ENCODE assay signal across 22 cellular contexts in the genomic region with DNA sequence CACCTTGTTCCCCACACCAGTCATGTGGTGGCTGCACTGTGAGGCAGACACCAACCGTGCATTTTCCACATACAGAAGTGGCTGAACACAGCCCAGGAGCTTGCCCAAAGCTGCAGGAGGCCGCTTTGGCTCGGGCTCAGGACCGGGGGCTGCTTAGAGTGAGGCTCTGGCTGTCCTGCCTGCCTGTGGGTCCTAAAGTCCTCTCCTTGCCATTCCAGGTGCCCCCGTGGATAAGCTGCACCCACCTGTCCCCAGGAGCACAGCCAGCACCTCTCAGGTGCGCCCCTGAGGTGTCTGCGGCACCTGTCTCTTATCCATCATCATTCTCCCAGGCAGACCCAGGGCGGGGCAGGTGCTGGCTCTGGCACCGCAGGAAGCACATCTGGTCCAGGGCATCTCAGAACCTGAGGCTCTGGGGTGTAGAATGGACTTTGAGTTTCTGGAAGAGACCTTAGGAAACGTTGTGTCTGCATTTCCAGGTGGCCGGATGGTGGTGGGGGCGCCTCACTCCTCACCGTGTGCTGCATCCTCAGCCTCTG.
"Had no signal": no experiment of that assay in that cellular context is flagged by ENCODE, and none has a peak within 500 bp of the region (broad histone marks: within the 10 kb centered on the region; RNA-seq: fewer than 3 reads in every experiment).

No MANE protein-coding gene starts in this region.

- H3K4me3 Mint-ChIP-seq: activated CD4-positive, alpha-beta memory T cell treated with anti-CD3 and anti-CD28 coated beads, Interleukin-2, amount 10 ng/mL, durations not matched to agents 7 days and 5 days; activated CD4-positive, alpha-beta T cell treated with anti-CD3 and anti-CD28 coated beads for 36 hours; activated naive CD4-positive, alpha-beta T cell treated with anti-CD3 and anti-CD28 coated beads, Interleukin-2, amount 50 U/mL, for 24 hours; activated T-cell treated with anti-CD3 and anti-CD28 coated beads, Interleukin-2, amount 50 U/mL, for 24 hours; activated T-helper 1 cell treated with anti-CD3 and anti-CD28 coated beads, Interleukin-12 subunit alpha, Interleukin-12 subunit beta, Interleukin-2, Interleukin-4 antibody, amounts not matched to agents 30 ng/mL and 10 ng/mL and 1 ng/mL, durations not matched to agents 14 hours and 24 hours and 36 hours; T-cell had no signal

- ATAC-seq: activated CD4-positive, alpha-beta T cell treated with anti-CD3 and anti-CD28 coated beads for 36 hours; T-cell had no signal

- H3K9me3 Mint-ChIP-seq: activated CD4-positive, alpha-beta memory T cell treated with anti-CD3 and anti-CD28 coated beads, Interleukin-2, amount 10 ng/mL, durations not matched to agents 7 days and 5 days; activated naive CD4-positive, alpha-beta T cell treated with anti-CD3 and anti-CD28 coated beads, Interleukin-2, amount 50 U/mL, for 24 hours; activated T-cell treated with anti-CD3 and anti-CD28 coated beads, Interleukin-2, amount 50 U/mL, for 24 hours; activated T-helper 1 cell treated with anti-CD3 and anti-CD28 coated beads, Interleukin-12 subunit alpha, Interleukin-12 subunit beta, Interleukin-2, Interleukin-4 antibody, amounts not matched to agents 30 ng/mL and 10 ng/mL and 1 ng/mL, durations not matched to agents 14 hours and 24 hours and 36 hours; T-cell had no signal

- H3K36me3 Mint-ChIP-seq: activated naive CD4-positive, alpha-beta T cell treated with anti-CD3 and anti-CD28 coated beads, Interleukin-2, amount 50 U/mL, for 24 hours; T-cell had no signal

- DNase-seq: activated CD4-positive, alpha-beta memory T cell treated with anti-CD3 and anti-CD28 coated beads, Interleukin-2, amount 10 ng/mL, durations not matched to agents 7 days and 5 days; activated CD4-positive, alpha-beta T cell treated with anti-CD3 and anti-CD28 coated beads for 36 hours; activated CD4-positive, alpha-beta T cell treated with anti-CD3 and anti-CD28 coated beads, Interleukin-2, amount 50 U/mL, for 1 hour; activated effector memory CD4-positive, alpha-beta T cell treated with Interleukin-2 at 50 U/mL for 16 hours; activated naive CD4-positive, alpha-beta T cell; activated T-cell treated with anti-CD3 and anti-CD28 coated beads, Interleukin-2, amount 50 U/mL, for 24 hours; aorta; central memory CD4-positive, alpha-beta T cell; NCI-H1092; NCI-H1417; NCI-H1930; NCI-H2171 treated with DMSO at 0.1 percent for 48 hours; NCI-H345; NCI-H510A; NCI-H526 treated with DMSO at 0.1 percent for 48 hours; NCI-H82; Peyer's patch; SIG-M5; T-cell; WERI-Rb-1 had no signal

- H3K4me1 Mint-ChIP-seq: activated CD4-positive, alpha-beta memory T cell treated with anti-CD3 and anti-CD28 coated beads, Interleukin-2, amount 10 ng/mL, durations not matched to agents 7 days and 5 days; activated CD4-positive, alpha-beta T cell treated with anti-CD3 and anti-CD28 coated beads for 36 hours; activated naive CD4-positive, alpha-beta T cell treated with anti-CD3 and anti-CD28 coated beads, Interleukin-2, amount 50 U/mL, for 24 hours; T-cell had no signal

- H3K27ac Mint-ChIP-seq: activated CD4-positive, alpha-beta memory T cell treated with anti-CD3 and anti-CD28 coated beads, Interleukin-2, amount 10 ng/mL, durations not matched to agents 7 days and 5 days; activated CD4-positive, alpha-beta T cell treated with anti-CD3 and anti-CD28 coated beads for 36 hours; activated naive CD4-positive, alpha-beta T cell treated with anti-CD3 and anti-CD28 coated beads, Interleukin-2, amount 50 U/mL, for 24 hours; activated T-cell treated with anti-CD3 and anti-CD28 coated beads, Interleukin-2, amount 50 U/mL, for 24 hours; activated T-helper 1 cell treated with anti-CD3 and anti-CD28 coated beads, Interleukin-12 subunit alpha, Interleukin-12 subunit beta, Interleukin-2, Interleukin-4 antibody, amounts not matched to agents 30 ng/mL and 10 ng/mL and 1 ng/mL, durations not matched to agents 14 hours and 24 hours and 36 hours; T-cell had no signal

- H3K27me3 Mint-ChIP-seq: activated CD4-positive, alpha-beta memory T cell treated with anti-CD3 and anti-CD28 coated beads, Interleukin-2, amount 10 ng/mL, durations not matched to agents 7 days and 5 days; activated CD4-positive, alpha-beta T cell treated with anti-CD3 and anti-CD28 coated beads for 36 hours; activated T-cell treated with anti-CD3 and anti-CD28 coated beads, Interleukin-2, amount 50 U/mL, for 24 hours had no signal
